ENCODE assay signal across 1 cellular context in the genomic region with DNA sequence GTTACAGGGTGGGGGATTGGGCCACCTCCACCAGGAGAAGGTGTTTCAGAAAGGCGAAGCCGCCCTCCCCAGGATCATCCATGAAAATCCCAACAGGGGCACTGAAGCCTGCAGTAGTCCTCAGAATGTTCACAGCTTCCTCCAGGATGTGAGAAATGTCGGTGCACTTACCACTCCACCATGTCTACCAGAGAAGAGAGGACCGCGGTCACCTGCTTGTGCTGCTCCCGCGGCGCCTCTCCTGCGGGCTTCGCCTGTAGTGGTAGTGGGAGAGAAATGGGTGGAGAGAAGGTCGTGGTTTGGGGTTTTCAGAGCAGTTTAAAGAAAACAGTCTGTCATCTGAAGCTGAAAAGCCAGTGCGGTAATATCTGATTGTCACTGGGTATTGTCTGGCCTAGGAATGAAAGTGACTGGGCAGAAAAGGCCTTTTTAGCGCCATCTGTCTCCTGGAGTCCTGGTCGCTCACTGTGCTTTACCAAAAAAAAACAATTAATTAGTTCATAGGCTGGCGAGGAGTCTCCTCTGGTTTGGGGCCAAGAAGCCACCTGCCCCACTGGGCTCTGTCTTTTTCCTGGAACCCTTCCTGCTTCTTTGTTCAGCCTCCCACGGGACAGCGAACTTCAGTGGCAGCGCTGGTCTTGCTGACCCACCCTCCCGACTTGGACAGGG.
TF ChIP-seq lines count a peak whose summit lies in the region.

No MANE protein-coding gene starts in this region.

TF ChIP-seq in K562, 482 proteins besides CTCF, POLR2A, EP300 and RAD21 (continued from another document):
- TF ChIP-seq STAT6 (CRISPR knock-in tag; IDR thresholded peaks at IDR 0.05) (no peak), RB1 (IDR thresholded peaks at IDR 0.05; ENCODE audit: low read depth) (no peak), NUFIP1 (IDR thresholded peaks at IDR 0.05; ENCODE audit: partially characterized antibody) (no peak), CREB3 (tag; conservative IDR thresholded peaks at IDR 0.05; ENCODE audit: low read depth) (no peak), ZNF766 (CRISPR knock-in tag; conservative IDR thresholded peaks at IDR 0.05) (no peak), CCAR2 (IDR thresholded peaks at IDR 0.05; ENCODE audit: low read depth, low read length) (no peak), NFE2 (IDR thresholded peaks at IDR 0.05; ENCODE audit: low read depth) (peak; percentile 30; the same call in 1 of the 2 replicates), KDM5B (IDR thresholded peaks at IDR 0.05; ENCODE audit: insufficient replicate concordance, low read depth, low read length) (no peak)
